17 cellular contexts compared by ENCODE assay signal in genomic region chr6:154380733-154381132, GRCh38. TPM values are rescaled to one million over a fixed set of nuclear protein-coding genes. Genes with fewer than 3 reads are reported as not detected.
A peak's percentile ranks its signal among the peaks of the same experiment; 100 is the strongest.
DNase-seq lines count a peak whose midpoint lies in the region; ATAC-seq and TF ChIP-seq lines count a peak whose summit lies in the region.
"Had no signal": no experiment of that assay in that cellular context is flagged by ENCODE, and none has a peak within 500 bp of the region (broad histone marks: within the 10 kb centered on the region; RNA-seq: fewer than 3 reads in every experiment).

No MANE protein-coding gene starts in this region.

- no peaks in the 10 kb centered on the region for H3K36me3 Mint-ChIP-seq in CD14-positive monocyte
- no peaks in the 10 kb centered on the region for H3K36me3 Mint-ChIP-seq in progenitor cell of endocrine pancreas (ENCODE audit: insufficient read depth)
- no peaks in the 10 kb centered on the region for H3K36me3 Mint-ChIP-seq in natural killer cell
- H3K36me3 Mint-ChIP-seq: IgD-negative memory B cell had no signal

- H2BK120ac ChIP-seq in IMR-90 (ENCODE audit: low read depth, low read length), result no peak overlapping the region

- H3K4me3 Mint-ChIP-seq in CD14-positive monocyte (peak overlapping the region in 1 of 2 donors; percentile 67), progenitor cell of endocrine pancreas (ENCODE audit: low read depth) (no peak overlapping the region), natural killer cell (no peak overlapping the region)
- H3K4me3 Mint-ChIP-seq: IgD-negative memory B cell had no signal

- CTCF ChIA-PET in IMR-90 (lab: Yijun Ruan, JAX), result no interaction called here

- ATAC-seq in IMR-90 (ENCODE audit: low read depth) (no peak), natural killer cell (no peak)
- ATAC-seq: GM12878, HCT116 had no signal

- peaks cover 0 to 5% (median 2%) of the 10 kb centered on the region in 3 donors for H3K27me3 Mint-ChIP-seq in CD14-positive monocyte (ENCODE audit: low read depth in 3 of 3)
- no peaks in the 10 kb centered on the region for H3K27me3 Mint-ChIP-seq in progenitor cell of endocrine pancreas
- peaks cover 2 to 6% of the 10 kb centered on the region in 2 donors for H3K27me3 Mint-ChIP-seq in natural killer cell (ENCODE audit: low read depth in 2 of 2)

- WGBS in IMR-90 (ENCODE audit: extremely low coverage in 2 of 2, insufficient read length in 1 of 2), 2 experiments, result no CpG with 5 or more reads among the region's 2 CpGs

- H3K9me3 ChIP-seq in IMR-90 (ENCODE audit: control insufficient read depth, insufficient read depth, low read length) (peaks cover 3% of the 10 kb centered on the region; the same call in 1 of the 2 replicates), HAP-1 (no peaks in the 10 kb centered on the region)

- H3K4me3 ChIP-seq in IMR-90 (ENCODE audit: insufficient read depth, low read depth, low read length) (no peak overlapping the region), HAP-1 (no peak overlapping the region)
- H3K4me3 ChIP-seq: GM12878 had no signal

- no peaks in the 10 kb centered on the region for H4K20me1 ChIP-seq in IMR-90 (ENCODE audit: insufficient read depth, low read length)
- H4K20me1 ChIP-seq: BLaER1 treated with 17β-estradiol and CSF1 and Interleukin-3, amounts not matched to agents 10 nM and 100 nM had no signal

- H4K5ac ChIP-seq in IMR-90 (ENCODE audit: low read depth, low read length), result peak overlapping the region; percentile 38; the same call in 1 of the 2 replicates

- DNase-seq in CD14-positive monocyte (ENCODE audit: low spot score) (no peak), IMR-90 (no peak), left kidney (ENCODE audit: low read depth, low spot score) (peak; percentile 27), progenitor cell of endocrine pancreas (ENCODE audit: low spot score, unreplicated experiment) (no peak), natural killer cell (no peak), HAP-1 (ENCODE audit: low spot score in 2 of 2) (no peak)
- DNase-seq in stimulated activated CD4-positive, alpha-beta T cell treated with anti-CD3 and anti-CD28 coated beads, Interleukin-15, amount 100 ng/mL, for 24 hours, result no peak
- DNase-seq: DMS79, NCI-H1048, NCI-H226, NCI-H526, SHP77 treated with DMSO at 0.1 percent for 48 hours had no signal

- no peak overlapping the region for H2BK20ac ChIP-seq in IMR-90 (ENCODE audit: low read depth, low read length)

- POLR2A ChIA-PET in IMR-90 (lab: Charles Lee; ENCODE audit: unreplicated experiment), result no interaction called here

- H3K4ac ChIP-seq in IMR-90 (ENCODE audit: low read depth, low read length), result no peak overlapping the region

- dilution Hi-C loops in IMR-90 (cut with HindIII; ENCODE audit: low sequenced_read_pairs, unreplicated experiment), result no loop called here

- no peak overlapping the region for H2AFZ ChIP-seq in IMR-90 (replicated peaks; ENCODE audit: low read length, poor library complexity)

- BruUV-seq in IMR-90 (replicated peaks; lab: Mats Ljungman, UMichigan), result no TSS peak

- H3K4me1 ChIP-seq in IMR-90 (ENCODE audit: control insufficient read depth, insufficient read depth, low read length), result peaks cover 1% of the 10 kb centered on the region; the same call in 1 of the 2 replicates
- H3K4me1 ChIP-seq in HAP-1, result peaks cover 14% of the 10 kb centered on the region

- no peak overlapping the region for H4K91ac ChIP-seq in IMR-90 (ENCODE audit: insufficient read depth, low read depth, low read length)

- H3K79me1 ChIP-seq in IMR-90 (ENCODE audit: low read depth in 1 of 2, low read length in 2 of 2), result no peaks in the 10 kb centered on the region

- H3K27ac Mint-ChIP-seq in CD14-positive monocyte (peak overlapping the region; percentile 20 to 92 (median 79)), progenitor cell of endocrine pancreas (peak overlapping the region; percentile 77), natural killer cell (no peak overlapping the region)
- H3K27ac Mint-ChIP-seq: IgD-negative memory B cell had no signal

- no peak overlapping the region for H2AK9ac ChIP-seq in IMR-90 (replicated peaks; ENCODE audit: low read depth, low read length, poor library complexity)

- no peak overlapping the region; the same call in 1 of the 2 replicates for H3K18ac ChIP-seq in IMR-90 (ENCODE audit: low read depth, low read length)

- no peak for TF ChIP-seq CTCF in CD14-positive monocyte (IDR thresholded peaks at IDR 0.05)
- TF ChIP-seq CTCF in IMR-90 (conservative IDR thresholded peaks at IDR 0.05; ENCODE audit: low read depth, low read length), result no peak
- TF ChIP-seq CTCF in progenitor cell of endocrine pancreas (IDR thresholded peaks at IDR 0.05; ENCODE audit: unreplicated experiment), result no peak
- no peak for TF ChIP-seq CTCF in natural killer cell (IDR thresholded peaks at IDR 0.05)

- H3K23ac ChIP-seq in IMR-90 (ENCODE audit: low read depth, low read length), result no peak overlapping the region

- no peak overlapping the region for H3K27ac ChIP-seq in IMR-90 (ENCODE audit: insufficient read depth, low read length)

- peaks cover 0 to 10% (median 2%) of the 10 kb centered on the region in 7 donors for H3K9me3 Mint-ChIP-seq in CD14-positive monocyte
- no peaks in the 10 kb centered on the region for H3K9me3 Mint-ChIP-seq in progenitor cell of endocrine pancreas (ENCODE audit: low read depth)
- H3K9me3 Mint-ChIP-seq in natural killer cell, result no peaks in the 10 kb centered on the region

- intact Hi-C loops in CD14-positive monocyte (cut with micrococcal nuclease) (no loop called here), IMR-90 (cut with micrococcal nuclease) (no loop called here), natural killer cell (cut with micrococcal nuclease) (no loop called here)

- no peak overlapping the region for H3K4me2 ChIP-seq in IMR-90 (ENCODE audit: low read depth, low read length)

- no peak overlapping the region for H4K8ac ChIP-seq in IMR-90 (ENCODE audit: low read depth in 2 of 2, low read length in 2 of 2)

- peaks cover 14% of the 10 kb centered on the region for H3K4me1 Mint-ChIP-seq in CD14-positive monocyte
- H3K4me1 Mint-ChIP-seq in progenitor cell of endocrine pancreas (ENCODE audit: low read depth), result peaks cover 13% of the 10 kb centered on the region
- H3K4me1 Mint-ChIP-seq in natural killer cell, result no peaks in the 10 kb centered on the region
- H3K4me1 Mint-ChIP-seq: IgD-negative memory B cell had no signal

- H3K9ac ChIP-seq in IMR-90 (ENCODE audit: low read depth, low read length), result no peak overlapping the region

- no peak overlapping the region for H2BK15ac ChIP-seq in IMR-90 (ENCODE audit: low read depth, low read length)

- in situ Hi-C loops in IMR-90 (cut with MboI; ENCODE audit: low sequenced_read_pairs) (no loop called here), HAP-1 (cut with MboI; ENCODE audit: low sequenced_read_pairs) (no loop called here)

- no peak overlapping the region for H3K56ac ChIP-seq in IMR-90 (ENCODE audit: extremely low read depth, insufficient read depth, low read length)

- no peak for TF ChIP-seq POLR2A in IMR-90 (IDR thresholded peaks at IDR 0.05; ENCODE audit: low read depth, low read length)

- no peak overlapping the region for H2AK5ac ChIP-seq in IMR-90 (ENCODE audit: low read depth, low read length)

- H3K9me1 ChIP-seq in IMR-90 (ENCODE audit: insufficient read depth, low read length), result no peaks in the 10 kb centered on the region

- no peak overlapping the region for H3K14ac ChIP-seq in IMR-90 (replicated peaks; ENCODE audit: low read depth, low read length)

- TF ChIP-seq RAD21 in IMR-90 (IDR thresholded peaks at IDR 0.05; ENCODE audit: low read length), result no peak

- no peaks in the 10 kb centered on the region for H3K27me3 ChIP-seq in IMR-90 (ENCODE audit: control insufficient read depth, insufficient read depth, low read length)
- no peaks in the 10 kb centered on the region for H3K27me3 ChIP-seq in HAP-1 (ENCODE audit: low read depth)
- H3K27me3 ChIP-seq: BLaER1 treated with 17β-estradiol and CSF1 and Interleukin-3, amounts not matched to agents 10 nM and 100 nM had no signal

- H2BK5ac ChIP-seq in IMR-90 (ENCODE audit: low read depth, low read length, poor library complexity, severe bottlenecking), result no peak overlapping the region

- H3K36me3 ChIP-seq in IMR-90 (ENCODE audit: control insufficient read depth, insufficient read depth, low read length) (no peaks in the 10 kb centered on the region), HAP-1 (replicated peaks) (no peaks in the 10 kb centered on the region)
- H3K36me3 ChIP-seq: BLaER1 treated with 17β-estradiol and CSF1 and Interleukin-3, amounts not matched to agents 10 nM and 100 nM had no signal

TF ChIP-seq in IMR-90, 13 proteins besides CTCF, POLR2A, EP300 and RAD21 (continues in another document):
- no peak for TF ChIP-seq NFE2L2 (IDR thresholded peaks at IDR 0.05; ENCODE audit: low read depth, low read length)
- no peak for TF ChIP-seq CHD1 (IDR thresholded peaks at IDR 0.05; ENCODE audit: low read depth, low read length)
- TF ChIP-seq RCOR1 (IDR thresholded peaks at IDR 0.05; ENCODE audit: insufficient replicate concordance, low read length), result no peak
- no peak for TF ChIP-seq MAZ (IDR thresholded peaks at IDR 0.05; ENCODE audit: borderline replicate concordance, low read depth, low read length)
- TF ChIP-seq BHLHE40 (IDR thresholded peaks at IDR 0.05; ENCODE audit: low read depth, low read length), result no peak
- no peak for TF ChIP-seq ELK1 (IDR thresholded peaks at IDR 0.05; ENCODE audit: borderline replicate concordance, low read depth, low read length)
- no peak for TF ChIP-seq RFX5 (IDR thresholded peaks at IDR 0.05; ENCODE audit: low read depth, low read length)
- no peak for TF ChIP-seq CEBPB (IDR thresholded peaks at IDR 0.05; ENCODE audit: low read depth, low read length)
- TF ChIP-seq SMC3 (IDR thresholded peaks at IDR 0.05; ENCODE audit: low read depth, low read length), result no peak

RNA-seq across cellular contexts. Expression of gene IPCEF1, which starts 24.1 kb away (rescaled TPM):
- 10 to 100 TPM; 14.7 to 16.5 TPM for polyA plus RNA-seq in CD14-positive monocyte
- total RNA-seq in IMR-90 (2012; rRNA removed), result under 0.01 TPM in 2 replicates
- polyA plus RNA-seq in IMR-90 (2012; rRNA removed), result 0.03 and 0.07 TPM in 2 replicates
- not detected in 2 replicates for polyA plus RNA-seq in IMR-90 (2012; cell fraction: cytosol; rRNA removed)
- polyA plus RNA-seq in IMR-90 (2012; cell fraction: nucleus; rRNA removed; ENCODE audit: low replicate concordance), result 0.02 and 0.14 TPM in 2 replicates
- total RNA-seq in progenitor cell of endocrine pancreas, result 0.77 and 1.4 TPM in 2 replicates
- 10 to 100 TPM; 31.4 to 53.2 (median 45.5) TPM for total RNA-seq in natural killer cell
- total RNA-seq: G401 had no signal

Comparison
In these comparisons a context has a peak if more than half of its experiments do, and no peak if none do; other contexts are left out.
1. H3K27ac Mint-ChIP-seq: peak in CD14-positive monocyte (7 of 7) and progenitor cell of endocrine pancreas (single experiment); none in natural killer cell (0 of 2).
2. RNA of gene IPCEF1, which starts 24.1 kb away (total RNA-seq): 31.4 to 53.2 TPM in natural killer cell; 0.77 to 1.4 TPM in progenitor cell of endocrine pancreas and under 0.01 TPM in IMR-90; every median in the first group is over 10 times any median in the second.